Comparison of ENCODE assay signal across 8 cellular contexts in the genomic region with DNA sequence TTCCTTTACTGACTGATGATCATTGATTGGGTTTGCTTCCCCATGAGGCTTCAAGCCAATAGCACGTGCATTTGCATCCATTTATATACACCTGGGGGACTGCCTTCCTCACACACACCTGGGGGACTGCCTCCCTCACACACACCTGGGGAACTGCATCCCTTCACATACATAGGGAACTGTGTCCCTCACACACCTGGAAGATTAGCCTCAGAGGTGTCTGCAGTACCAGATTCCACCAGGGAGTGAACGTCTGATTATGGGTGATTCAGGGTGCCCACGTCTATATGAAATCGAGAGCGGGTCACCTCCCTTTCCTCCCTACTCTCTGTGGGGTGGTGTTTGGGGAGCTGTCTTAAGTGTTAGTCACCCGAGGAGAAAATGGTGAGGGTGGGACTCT. TPM values are rescaled to one million over a fixed set of nuclear protein-coding genes. Genes with fewer than 3 reads are reported as not detected.
DNase-seq lines count a peak whose midpoint lies in the region; ATAC-seq and TF ChIP-seq lines count a peak whose summit lies in the region.
"Had no signal": no experiment of that assay in that cellular context is flagged by ENCODE, and none has a peak within 500 bp of the region (broad histone marks: within the 10 kb centered on the region; RNA-seq: fewer than 3 reads in every experiment).

No MANE protein-coding gene starts in this region.

- peaks cover 22% of the 10 kb centered on the region for H3F3A ChIP-seq in GM23338 (replicated peaks; ENCODE audit: low read depth)

- H3K27ac Mint-ChIP-seq in GM23338, result no peak overlapping the region

- TF ChIP-seq CTCF in GM23338 (conservative IDR thresholded peaks at IDR 0.05; ENCODE audit: low read depth in 2 of 2) (no peak), colonic mucosa (IDR thresholded peaks at IDR 0.05) (no peak)

- H3K4me3 ChIP-seq in GM23338 (no peak overlapping the region), SJCRH30 (no peak overlapping the region), skin epidermis (no peak overlapping the region), colonic mucosa (no peak overlapping the region)

- peaks cover 2% of the 10 kb centered on the region; the same call in 1 of the 2 replicates for H3K79me2 ChIP-seq in GM23338 (replicated peaks; ENCODE audit: insufficient read depth)

- no peaks in the 10 kb centered on the region for H4K20me1 ChIP-seq in GM23338 (replicated peaks; ENCODE audit: insufficient read depth)

- H3K27me3 Mint-ChIP-seq in GM23338 (ENCODE audit: insufficient read depth, low read depth, poor library complexity), result peaks cover 10% of the 10 kb centered on the region

- H3K27me3 ChIP-seq in GM23338 (ENCODE audit: insufficient read depth) (no peaks in the 10 kb centered on the region), SJCRH30 (no peaks in the 10 kb centered on the region), colonic mucosa (no peaks in the 10 kb centered on the region)

- H3K4me3 Mint-ChIP-seq in GM23338, result no peak overlapping the region

- no peaks in the 10 kb centered on the region for H3K36me3 Mint-ChIP-seq in GM23338 (ENCODE audit: low read depth)

- H3K4me2 ChIP-seq in GM23338, result no peak overlapping the region

- H3K27ac ChIP-seq in GM23338 (ENCODE audit: low read depth) (0 out of 2 replicates have a peak overlapping the region, but pooled peaks have one; percentile 26), SJCRH30 (peak overlapping the region; percentile 74), skin epidermis (peak overlapping the region; percentile 14 to 92 (median 73)), colonic mucosa (no peak overlapping the region)

- H3K4me1 Mint-ChIP-seq in GM23338, result peaks cover 48% of the 10 kb centered on the region

- ATAC-seq in GM23338, result peak; percentile 58
- peak; percentile 47 for ATAC-seq in esophagus mucosa
- ATAC-seq in GM18520 (IDR thresholded peaks at IDR 0.05; ENCODE audit: unreplicated experiment), result no peak
- ATAC-seq in GM21619 (IDR thresholded peaks at IDR 0.05; ENCODE audit: unreplicated experiment), result no peak

- H3K9me3 ChIP-seq in SJCRH30 (replicated peaks) (no peaks in the 10 kb centered on the region), colonic mucosa (no peaks in the 10 kb centered on the region)

- H3K9me3 Mint-ChIP-seq in GM23338, result no peaks in the 10 kb centered on the region

- H3K9me2 ChIP-seq in GM23338 (ENCODE audit: insufficient read depth), result no peaks in the 10 kb centered on the region

- H3K36me3 ChIP-seq in GM23338 (ENCODE audit: insufficient read depth) (no peaks in the 10 kb centered on the region), SJCRH30 (peaks cover 2% of the 10 kb centered on the region; the same call in 1 of the 2 replicates), colonic mucosa (no peaks in the 10 kb centered on the region)

- DNase-seq in GM23338 (ENCODE audit: low spot score) (no peak), SJCRH30 (no peak), colonic mucosa (no peak)
- DNase-seq: OCI-M1 had no signal

- no peak overlapping the region for H2AFZ ChIP-seq in GM23338

- no peak overlapping the region for H3K9ac ChIP-seq in colonic mucosa (ENCODE audit: low read depth in 2 of 2, low read length in 2 of 2)

- intact Hi-C loops in colonic mucosa (cut with DNase I), result no loop called here

- H3K4me1 ChIP-seq in GM23338 (ENCODE audit: insufficient read depth), result peaks cover 31% of the 10 kb centered on the region; the same call in 1 of the 2 replicates
- H3K4me1 ChIP-seq in SJCRH30, result peaks cover 11% of the 10 kb centered on the region
- peaks cover 8% of the 10 kb centered on the region for H3K4me1 ChIP-seq in colonic mucosa

TF ChIP-seq in GM23338, 12 proteins besides CTCF, POLR2A, EP300 and RAD21:
- TF ChIP-seq, protein P1, sequence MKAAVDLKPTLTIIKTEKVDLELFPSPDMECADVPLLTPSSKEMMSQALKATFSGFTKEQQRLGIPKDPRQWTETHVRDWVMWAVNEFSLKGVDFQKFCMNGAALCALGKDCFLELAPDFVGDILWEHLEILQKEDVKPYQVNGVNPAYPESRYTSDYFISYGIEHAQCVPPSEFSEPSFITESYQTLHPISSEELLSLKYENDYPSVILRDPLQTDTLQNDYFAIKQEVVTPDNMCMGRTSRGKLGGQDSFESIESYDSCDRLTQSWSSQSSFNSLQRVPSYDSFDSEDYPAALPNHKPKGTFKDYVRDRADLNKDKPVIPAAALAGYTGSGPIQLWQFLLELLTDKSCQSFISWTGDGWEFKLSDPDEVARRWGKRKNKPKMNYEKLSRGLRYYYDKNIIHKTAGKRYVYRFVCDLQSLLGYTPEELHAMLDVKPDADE (IDR thresholded peaks at IDR 0.05), result no peak
- no peak for TF ChIP-seq ZNF462 (CRISPR knock-in tag; IDR thresholded peaks at IDR 0.05)
- no peak for TF ChIP-seq CREB1 (CRISPR knock-in tag; IDR thresholded peaks at IDR 0.05; ENCODE audit: low read depth)
- TF ChIP-seq JUNB (IDR thresholded peaks at IDR 0.05; ENCODE audit: unreplicated experiment), result no peak
TF ChIP-seq in GM23338: peak in this region for 0.

RNA-seq across cellular contexts. Expression of gene CD99, which starts 16.9 kb away (rescaled TPM):
- 28.5 and 34.5 TPM in 2 replicates for total RNA-seq in GM23338 (2014; rRNA removed; shearing (Covaris generic))
- 43.1 and 43.7 TPM in 2 replicates for polyA plus RNA-seq in GM23338 (2016; fragmentation: Nextera tagmentation; extraction: Ambion mirVana)
- total RNA-seq in SJCRH30 (2014; rRNA removed; shearing (Covaris generic)), result 156 and 166 TPM in 2 replicates
- 100 TPM for total RNA-seq in esophagus mucosa
- total RNA-seq in colonic mucosa, result 100 to 1,000 TPM; 168 to 202 TPM

RNA-seq across cellular contexts. Expression of gene XG, which starts 43.8 kb away (rescaled TPM):
- 0.28 and 0.97 TPM in 2 replicates for total RNA-seq in GM23338 (2014; rRNA removed; shearing (Covaris generic))
- 0.40 and 0.60 TPM in 2 replicates for polyA plus RNA-seq in GM23338 (2016; fragmentation: Nextera tagmentation; extraction: Ambion mirVana)
- not detected in 2 replicates for total RNA-seq in SJCRH30 (2014; rRNA removed; shearing (Covaris generic))
- 14.2 TPM for total RNA-seq in esophagus mucosa
- under 1 TPM in 1 of 2 donors, not detected in 1; 0.50 TPM for total RNA-seq in colonic mucosa

Comparison
In these comparisons a context has a peak if more than half of its experiments do, and no peak if none do; other contexts are left out.
1. ATAC-seq: peak in GM23338 (single experiment) and esophagus mucosa (single experiment); none in GM18520 (single experiment) and GM21619 (single experiment).